9 cellular contexts compared by ENCODE assay signal in the genomic region with DNA sequence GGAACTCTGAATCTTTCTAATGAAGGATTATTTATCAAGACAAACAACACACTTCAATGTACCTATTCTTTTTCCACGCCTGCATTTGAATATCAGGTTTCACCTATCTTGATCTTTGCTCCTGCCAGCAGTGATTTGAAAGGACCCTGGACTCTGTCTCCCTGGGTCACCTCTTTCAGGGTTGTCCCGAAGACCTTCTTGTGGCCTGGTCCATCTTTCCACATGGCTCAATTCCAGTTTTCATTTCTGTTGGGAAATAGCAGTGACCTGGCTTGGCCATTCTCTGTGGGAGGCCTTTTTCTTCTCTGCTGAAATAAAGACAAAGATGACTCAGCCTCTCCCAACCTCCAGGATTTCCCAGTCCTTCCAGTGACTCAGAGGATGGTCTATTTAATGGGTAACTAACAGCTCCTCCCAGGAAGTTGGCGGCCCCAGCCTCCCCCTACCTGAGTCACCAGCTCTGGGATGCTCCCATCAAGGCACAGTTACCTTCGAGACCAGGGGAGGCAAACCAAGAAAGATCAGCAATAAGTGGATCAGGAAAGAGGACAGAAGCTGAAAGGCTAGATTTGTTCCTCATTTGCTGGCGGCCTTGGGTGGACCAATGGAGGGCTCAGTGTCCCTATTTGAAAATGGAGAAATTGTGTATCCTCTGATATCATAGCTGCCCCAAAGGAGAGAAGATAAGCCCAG. TPM values are rescaled to one million over a fixed set of nuclear protein-coding genes. Genes with fewer than 3 reads are reported as not detected.
DNase-seq lines count a peak whose midpoint lies in the region; ATAC-seq and TF ChIP-seq lines count a peak whose summit lies in the region.
"Had no signal": no experiment of that assay in that cellular context is flagged by ENCODE, and none has a peak within 500 bp of the region (broad histone marks: within the 10 kb centered on the region; RNA-seq: fewer than 3 reads in every experiment).

No MANE protein-coding gene starts in this region.

- peak overlapping the region; percentile 4 for H3K4me3 Mint-ChIP-seq in endodermal cell
- H3K4me3 Mint-ChIP-seq: activated naive CD4-positive, alpha-beta T cell treated with anti-CD3 and anti-CD28 coated beads, Interleukin-2, amount 10 ng/mL, durations not matched to agents 7 days and 5 days had no signal

- H3K4me1 ChIP-seq in endodermal cell (ENCODE audit: control insufficient read depth, insufficient read depth, low read length) = peaks cover 9% of the 10 kb centered on the region
- H3K4me1 ChIP-seq in osteoblast (ENCODE audit: insufficient read depth, low read length) = peaks cover 26% of the 10 kb centered on the region

- H4K20me1 ChIP-seq in osteoblast (ENCODE audit: insufficient read depth, low read length) = no peaks in the 10 kb centered on the region

- no peaks in the 10 kb centered on the region for H3K9me3 Mint-ChIP-seq in endodermal cell
- H3K9me3 Mint-ChIP-seq: activated naive CD4-positive, alpha-beta T cell treated with anti-CD3 and anti-CD28 coated beads, Interleukin-2, amount 10 ng/mL, durations not matched to agents 7 days and 5 days had no signal

- H3K27me3 ChIP-seq in endodermal cell (ENCODE audit: control insufficient read depth, insufficient read depth, low read length, poor library complexity, severe bottlenecking) (no peaks in the 10 kb centered on the region), osteoblast (ENCODE audit: insufficient read depth, low read length) (no peaks in the 10 kb centered on the region)

- no peak overlapping the region for H2AFZ ChIP-seq in osteoblast (ENCODE audit: low read length)

- TF ChIP-seq CTCF in endodermal cell (conservative IDR thresholded peaks at IDR 0.05) = no peak
- no peak for TF ChIP-seq CTCF in osteoblast (IDR thresholded peaks at IDR 0.05; ENCODE audit: extremely low read depth, low read depth, low read length)

- no peaks in the 10 kb centered on the region for H3K9me3 ChIP-seq in endodermal cell (ENCODE audit: control insufficient read depth, low read length)
- no peaks in the 10 kb centered on the region for H3K9me3 ChIP-seq in osteoblast (ENCODE audit: low read depth, low read length)

- no peaks in the 10 kb centered on the region for H3K79me2 ChIP-seq in osteoblast (ENCODE audit: insufficient read depth, low read length)

- peak overlapping the region; percentile 62 for H3K27ac Mint-ChIP-seq in endodermal cell
- H3K27ac Mint-ChIP-seq: activated naive CD4-positive, alpha-beta T cell treated with anti-CD3 and anti-CD28 coated beads, Interleukin-2, amount 10 ng/mL, durations not matched to agents 7 days and 5 days had no signal

- H3K27me3 Mint-ChIP-seq in endodermal cell (ENCODE audit: insufficient read depth) = peaks cover 7% of the 10 kb centered on the region

- H3K4me2 ChIP-seq in osteoblast (ENCODE audit: insufficient read depth, low read length) = peak overlapping the region; percentile 45

- H3K36me3 Mint-ChIP-seq in endodermal cell (ENCODE audit: low read depth) = no peaks in the 10 kb centered on the region
- H3K36me3 Mint-ChIP-seq: activated naive CD4-positive, alpha-beta T cell treated with anti-CD3 and anti-CD28 coated beads, Interleukin-2, amount 10 ng/mL, durations not matched to agents 7 days and 5 days had no signal

- peaks cover 31% of the 10 kb centered on the region for H3K4me1 Mint-ChIP-seq in endodermal cell

- 58 to 64% methylated on average over 4 to 5 of the region's 5 CpGs for WGBS in endodermal cell (ENCODE audit: insufficient coverage in 1 of 2, insufficient read length in 1 of 2), 2 experiments

- peak; percentile 99 for DNase-seq in EL
- DNase-seq in MV-4-11 (lab: John Stamatoyannopoulos, UW) = peak; percentile 23
- DNase-seq in endodermal cell = peak; percentile 90
- DNase-seq in osteoblast (ENCODE audit: insufficient read length, low spot score, missing footprints) = peak; percentile 98
- DNase-seq in G401 (ENCODE audit: low spot score) = no peak
- no peak for DNase-seq in NCI-H146 (lab: John Stamatoyannopoulos, UW)
- DNase-seq: activated naive CD4-positive, alpha-beta T cell treated with anti-CD3 and anti-CD28 coated beads, Interleukin-2, amount 10 ng/mL, durations not matched to agents 7 days and 5 days had no signal

- in situ Hi-C loops in G401 (cut with HindIII; ENCODE audit: low sequenced_read_pairs) = no loop called here

- no peak overlapping the region for H3K9ac ChIP-seq in endodermal cell (ENCODE audit: extremely low read depth, low read length, poor library complexity, severe bottlenecking)

- H3K4me3 ChIP-seq in endodermal cell (ENCODE audit: low read length) (no peak overlapping the region), osteoblast (ENCODE audit: insufficient read depth, low read length) (no peak overlapping the region)

- ATAC-seq in HG03159 (IDR thresholded peaks at IDR 0.05; ENCODE audit: unreplicated experiment) (no peak), HG02885 (IDR thresholded peaks at IDR 0.05; ENCODE audit: poor library complexity, unreplicated experiment) (no peak)

- H3K27ac ChIP-seq in endodermal cell (ENCODE audit: low read depth, low read length) = no peak overlapping the region
- peak overlapping the region; percentile 71 for H3K27ac ChIP-seq in osteoblast (ENCODE audit: low read depth, low read length)

- no peaks in the 10 kb centered on the region for H3K36me3 ChIP-seq in endodermal cell (ENCODE audit: control insufficient read depth, insufficient read depth, low read length)
- H3K36me3 ChIP-seq in osteoblast (ENCODE audit: insufficient read depth, low read length) = no peaks in the 10 kb centered on the region

RNA-seq across cellular contexts. Expression of gene SMOX, which starts 13.1 kb away (rescaled TPM):
- 10 to 100 TPM; 17.6 to 18.2 TPM for total RNA-seq in endodermal cell
- polyA plus RNA-seq in endodermal cell (2013, experiment 1 of 2) = 17.2 TPM
- polyA plus RNA-seq in endodermal cell (2013, experiment 2 of 2) = 14.0 TPM
- 10.5 and 11.2 TPM in 2 replicates for total RNA-seq in osteoblast
- total RNA-seq in G401 (2014; rRNA removed; shearing (Covaris generic)) = 9.2 and 13.3 TPM in 2 replicates

Comparison
In these comparisons a context has a peak if more than half of its experiments do, and no peak if none do; other contexts are left out.
1. DNase-seq: peak in EL (single experiment), MV-4-11 (single experiment), endodermal cell (single experiment) and osteoblast (single experiment); none in G401 (single experiment) and NCI-H146 (single experiment).